In the genomic region with DNA sequence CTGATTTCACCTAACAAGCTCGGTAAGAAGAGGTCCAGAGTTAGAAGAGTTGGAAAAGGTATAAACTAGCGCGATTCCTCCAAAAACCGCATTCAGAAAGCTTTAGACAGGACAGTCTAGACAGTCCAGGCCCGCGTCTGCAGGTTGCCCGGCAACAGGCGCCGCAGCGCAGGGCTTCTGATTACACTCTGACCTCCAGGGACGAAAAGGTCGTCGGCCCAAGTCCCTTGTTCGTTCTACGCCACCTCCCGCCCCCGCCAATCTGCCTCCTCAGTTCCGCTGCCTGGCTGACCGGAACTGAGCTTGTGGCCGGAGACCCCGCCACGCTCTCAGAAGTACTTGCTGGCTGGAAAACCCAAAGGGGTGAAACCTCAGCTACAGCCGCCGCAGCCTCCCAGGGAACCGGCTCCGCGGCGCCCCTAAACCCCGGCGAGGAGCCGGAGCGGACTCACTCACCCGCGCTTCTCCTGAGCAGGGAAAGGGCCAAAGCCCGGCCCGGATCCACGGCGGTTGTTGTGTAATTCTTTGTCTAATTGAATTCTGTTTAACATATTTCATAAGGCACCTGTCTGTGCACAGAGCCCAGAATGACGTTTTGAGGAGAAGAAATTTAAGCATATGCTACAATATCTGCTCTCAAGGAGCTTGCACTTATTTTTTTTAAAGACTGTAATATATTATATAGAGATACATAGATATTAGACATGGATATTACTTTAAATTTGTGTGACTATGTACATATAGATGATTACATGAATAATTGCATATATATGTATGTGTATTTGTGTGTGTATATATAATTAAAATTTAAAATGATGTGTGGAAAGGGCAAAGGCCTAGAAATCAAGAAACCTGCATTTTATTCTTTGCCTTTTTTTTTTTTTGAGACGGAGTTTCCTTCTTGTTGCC, we compare ENCODE assay signal across 1 cellular context.
A peak's percentile ranks its signal among the peaks of the same experiment; 100 is the strongest.
TF ChIP-seq lines count a peak whose summit lies in the region.

Gene CAPS2, minus strand, starts transcription at position 407 of the 909 bp plus-strand sequence. CDS start 3,826 bp downstream, outside the sequence.

TF ChIP-seq in HepG2, 621 proteins besides CTCF, POLR2A, EP300 and RAD21 (continued from another document and continues in another):
- TF ChIP-seq ZNF318 (CRISPR knock-in tag; IDR thresholded peaks at IDR 0.05): no peak
- TF ChIP-seq TAF15 (IDR thresholded peaks at IDR 0.05; ENCODE audit: low read depth, low read length, poor library complexity, severe bottlenecking): peak; percentile 40
- TF ChIP-seq THAP8 (CRISPR knock-in tag; IDR thresholded peaks at IDR 0.05; ENCODE audit: borderline replicate concordance): no peak
- TF ChIP-seq ZNF335 (CRISPR knock-in tag; IDR thresholded peaks at IDR 0.05): no peak
- TF ChIP-seq JUNB (CRISPR knock-in tag; IDR thresholded peaks at IDR 0.05; ENCODE audit: borderline replicate concordance): no peak
- TF ChIP-seq E2F2 (CRISPR knock-in tag; IDR thresholded peaks at IDR 0.05; ENCODE audit: borderline replicate concordance): no peak
- no peak for TF ChIP-seq ZNF274 (CRISPR knock-in tag; IDR thresholded peaks at IDR 0.05)
- TF ChIP-seq ZNF234 (CRISPR knock-in tag; conservative IDR thresholded peaks at IDR 0.05): no peak
- TF ChIP-seq ZNF432 (CRISPR knock-in tag; IDR thresholded peaks at IDR 0.05; ENCODE audit: borderline replicate concordance): no peak
- peak; percentile 79 for TF ChIP-seq SALL1 (CRISPR knock-in tag; IDR thresholded peaks at IDR 0.05)
- TF ChIP-seq HNRNPH1 (optimal IDR thresholded peaks at IDR 0.05; ENCODE audit: low read depth, low read length): no peak
- no peak for TF ChIP-seq NFE2 (CRISPR knock-in tag; IDR thresholded peaks at IDR 0.05)
- peak; percentile 54 for TF ChIP-seq GABPA (IDR thresholded peaks at IDR 0.05; ENCODE audit: low read depth, low read length)
- TF ChIP-seq GABPA (CRISPR knock-in tag; IDR thresholded peaks at IDR 0.05; ENCODE audit: low read depth): peak; percentile 85
- TF ChIP-seq, protein P1, sequence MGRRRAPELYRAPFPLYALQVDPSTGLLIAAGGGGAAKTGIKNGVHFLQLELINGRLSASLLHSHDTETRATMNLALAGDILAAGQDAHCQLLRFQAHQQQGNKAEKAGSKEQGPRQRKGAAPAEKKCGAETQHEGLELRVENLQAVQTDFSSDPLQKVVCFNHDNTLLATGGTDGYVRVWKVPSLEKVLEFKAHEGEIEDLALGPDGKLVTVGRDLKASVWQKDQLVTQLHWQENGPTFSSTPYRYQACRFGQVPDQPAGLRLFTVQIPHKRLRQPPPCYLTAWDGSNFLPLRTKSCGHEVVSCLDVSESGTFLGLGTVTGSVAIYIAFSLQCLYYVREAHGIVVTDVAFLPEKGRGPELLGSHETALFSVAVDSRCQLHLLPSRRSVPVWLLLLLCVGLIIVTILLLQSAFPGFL (CRISPR knock-in tag; IDR thresholded peaks at IDR 0.05): no peak
- no peak for TF ChIP-seq E2F5 (CRISPR knock-in tag; conservative IDR thresholded peaks at IDR 0.05)
- TF ChIP-seq ZNF296 (CRISPR knock-in tag; conservative IDR thresholded peaks at IDR 0.05): no peak
- no peak for TF ChIP-seq MLLT10 (CRISPR knock-in tag; IDR thresholded peaks at IDR 0.05)
- no peak for TF ChIP-seq ATF7 (IDR thresholded peaks at IDR 0.05)
- TF ChIP-seq ATF7 (CRISPR knock-in tag; IDR thresholded peaks at IDR 0.05): no peak
- TF ChIP-seq ZBTB20 (CRISPR knock-in tag; IDR thresholded peaks at IDR 0.05; ENCODE audit: borderline replicate concordance, low read depth): no peak; the same call in 1 of the 2 replicates
- TF ChIP-seq MEIS1 (CRISPR knock-in tag; IDR thresholded peaks at IDR 0.05; ENCODE audit: borderline replicate concordance): no peak; the same call in 1 of the 2 replicates
- no peak for TF ChIP-seq ISX (CRISPR knock-in tag; conservative IDR thresholded peaks at IDR 0.05)
- no peak for TF ChIP-seq BHLHE40 (IDR thresholded peaks at IDR 0.05; ENCODE audit: low read length)
- no peak; the same call in 1 of the 2 replicates for TF ChIP-seq SMYD3 (CRISPR knock-in tag; IDR thresholded peaks at IDR 0.05)
- no peak for TF ChIP-seq SNAPC2 (CRISPR knock-in tag; IDR thresholded peaks at IDR 0.05)
- TF ChIP-seq AHDC1 (CRISPR knock-in tag; IDR thresholded peaks at IDR 0.05; ENCODE audit: borderline replicate concordance): no peak; the same call in 1 of the 2 replicates
- peak; percentile 90 for TF ChIP-seq ZSCAN29 (CRISPR knock-in tag; conservative IDR thresholded peaks at IDR 0.05)
- no peak for TF ChIP-seq ARNTL (CRISPR knock-in tag; IDR thresholded peaks at IDR 0.05)
- TF ChIP-seq NFRKB (IDR thresholded peaks at IDR 0.05): no peak
- no peak for TF ChIP-seq LBX2 (CRISPR knock-in tag; IDR thresholded peaks at IDR 0.05; ENCODE audit: borderline replicate concordance)
- no peak for TF ChIP-seq CENPX (CRISPR knock-in tag; IDR thresholded peaks at IDR 0.05)
- 0 out of 2 replicates have a peak, but pooled peaks have one; percentile 46 for TF ChIP-seq ZNF607 (CRISPR knock-in tag; IDR thresholded peaks at IDR 0.05; ENCODE audit: borderline replicate concordance)
- TF ChIP-seq ISL2 (CRISPR knock-in tag; IDR thresholded peaks at IDR 0.05): no peak
- TF ChIP-seq, protein P2, sequence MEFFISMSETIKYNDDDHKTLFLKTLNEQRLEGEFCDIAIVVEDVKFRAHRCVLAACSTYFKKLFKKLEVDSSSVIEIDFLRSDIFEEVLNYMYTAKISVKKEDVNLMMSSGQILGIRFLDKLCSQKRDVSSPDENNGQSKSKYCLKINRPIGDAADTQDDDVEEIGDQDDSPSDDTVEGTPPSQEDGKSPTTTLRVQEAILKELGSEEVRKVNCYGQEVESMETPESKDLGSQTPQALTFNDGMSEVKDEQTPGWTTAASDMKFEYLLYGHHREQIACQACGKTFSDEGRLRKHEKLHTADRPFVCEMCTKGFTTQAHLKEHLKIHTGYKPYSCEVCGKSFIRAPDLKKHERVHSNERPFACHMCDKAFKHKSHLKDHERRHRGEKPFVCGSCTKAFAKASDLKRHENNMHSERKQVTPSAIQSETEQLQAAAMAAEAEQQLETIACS (CRISPR knock-in tag; IDR thresholded peaks at IDR 0.05): no peak
- TF ChIP-seq BORCS8-MEF2B (CRISPR knock-in tag; IDR thresholded peaks at IDR 0.05): peak; percentile 83
- peak; percentile 80 for TF ChIP-seq SAP130 (CRISPR knock-in tag; IDR thresholded peaks at IDR 0.05; ENCODE audit: low read depth)
